Comparison of ENCODE assay signal across 12 cellular contexts in genomic region chr10:43136432-43136831, GRCh38. TPM values are rescaled to one million over a fixed set of nuclear protein-coding genes. Genes with fewer than 3 reads are reported as not detected.
A peak's percentile ranks its signal among the peaks of the same experiment; 100 is the strongest.
DNase-seq lines count a peak whose midpoint lies in the region; ATAC-seq and TF ChIP-seq lines count a peak whose summit lies in the region.
"Had no signal": no experiment of that assay in that cellular context is flagged by ENCODE, and none has a peak within 500 bp of the region (broad histone marks: within the 10 kb centered on the region; RNA-seq: fewer than 3 reads in every experiment).

No MANE protein-coding gene starts in this region.

- peaks cover 3 to 4% of the 10 kb centered on the region in 2 experiments for H3K4me1 ChIP-seq in trophoblast cell (ENCODE audit: control insufficient read depth in 1 of 2, insufficient read depth in 2 of 2, low read length in 2 of 2)

- no peak overlapping the region for H3K18ac ChIP-seq in trophoblast cell (ENCODE audit: low read length)

- no peak overlapping the region for H2BK5ac ChIP-seq in trophoblast cell (ENCODE audit: low read depth, low read length, poor library complexity)

- H3K4me3 Mint-ChIP-seq in activated T-cell treated with anti-CD3 and anti-CD28 coated beads, Interleukin-2, amount 50 U/mL, for 72 hours, result peak overlapping the region; percentile 96 to 97
- H3K4me3 Mint-ChIP-seq in activated B cell treated with CpG ODN at 0.5 μM for 24 hours, result peak overlapping the region; percentile 88
- peak overlapping the region; percentile 12 to 99 for H3K4me3 Mint-ChIP-seq in stimulated activated naive CD8-positive, alpha-beta T cell treated with anti-CD3 and anti-CD28 coated beads, Interleukin-15, amount 100 ng/mL, for 72 hours

- H3K79me1 ChIP-seq in trophoblast cell (ENCODE audit: low read length), result peaks cover 10% of the 10 kb centered on the region

- no peaks in the 10 kb centered on the region for H3K36me3 ChIP-seq in trophoblast cell (ENCODE audit: control insufficient read depth in 1 of 2, insufficient read depth in 2 of 2, low read length in 2 of 2)

- H3K23ac ChIP-seq in trophoblast cell (ENCODE audit: low read length), result no peak overlapping the region

- H4K12ac ChIP-seq in trophoblast cell (ENCODE audit: low read depth, low read length), result no peak overlapping the region

- ATAC-seq in activated T-cell treated with anti-CD3 and anti-CD28 coated beads, Interleukin-2, amount 50 U/mL, for 72 hours (replicated peaks in 1 of 2), result no peak
- ATAC-seq in activated B cell treated with CpG ODN at 0.5 μM for 24 hours (ENCODE audit: low read depth), result no peak
- no peak for ATAC-seq in stimulated activated naive CD8-positive, alpha-beta T cell treated with anti-CD3 and anti-CD28 coated beads, Interleukin-15, amount 100 ng/mL, for 72 hours

- CTCF ChIA-PET in activated B cell treated with CpG ODN at 0.5 μM for 24 hours (lab: Charles Lee) (no interaction called here), GM10248 (lab: Yijun Ruan, JAX) (no interaction called here)

- peaks cover 5% of the 10 kb centered on the region for H3K27me3 Mint-ChIP-seq in activated T-cell treated with anti-CD3 and anti-CD28 coated beads, Interleukin-2, amount 50 U/mL, for 72 hours (ENCODE audit: low read depth)
- H3K27me3 Mint-ChIP-seq in activated B cell treated with CpG ODN at 0.5 μM for 24 hours, result no peaks in the 10 kb centered on the region
- no peaks in the 10 kb centered on the region for H3K27me3 Mint-ChIP-seq in stimulated activated naive CD8-positive, alpha-beta T cell treated with anti-CD3 and anti-CD28 coated beads, Interleukin-15, amount 100 ng/mL, for 72 hours

- no peak overlapping the region for H3K4me3 ChIP-seq in trophoblast cell (ENCODE audit: low read depth, low read length)

- no peak overlapping the region for H4K8ac ChIP-seq in trophoblast cell (ENCODE audit: low read depth, low read length)

- no peaks in the 10 kb centered on the region for H3K9me3 ChIP-seq in trophoblast cell (ENCODE audit: insufficient read depth, low read depth, low read length)

- peaks cover 10% of the 10 kb centered on the region for H3K79me2 ChIP-seq in trophoblast cell (ENCODE audit: control insufficient read depth, insufficient read depth, low read length, poor library complexity)

- TF ChIP-seq CTCF in activated B cell treated with CpG ODN at 0.5 μM for 24 hours (IDR thresholded peaks at IDR 0.05), result no peak
- no peak for TF ChIP-seq CTCF in GM10248 (IDR thresholded peaks at IDR 0.05; ENCODE audit: control extremely low read depth, extremely low read depth, low read depth, missing control alignments)

- no peaks in the 10 kb centered on the region for H3K27me3 ChIP-seq in trophoblast cell (ENCODE audit: insufficient read depth, low read length)

- H3K14ac ChIP-seq in trophoblast cell (ENCODE audit: low read length), result no peak overlapping the region

- no peak overlapping the region for H2BK120ac ChIP-seq in trophoblast cell (ENCODE audit: insufficient read depth, low read length, poor library complexity)

- peaks cover 58% of the 10 kb centered on the region for H3K4me1 Mint-ChIP-seq in activated T-cell treated with anti-CD3 and anti-CD28 coated beads, Interleukin-2, amount 50 U/mL, for 72 hours (ENCODE audit: low read depth)
- H3K4me1 Mint-ChIP-seq in activated B cell treated with CpG ODN at 0.5 μM for 24 hours, result peaks cover 46% of the 10 kb centered on the region
- H3K4me1 Mint-ChIP-seq in stimulated activated naive CD8-positive, alpha-beta T cell treated with anti-CD3 and anti-CD28 coated beads, Interleukin-15, amount 100 ng/mL, for 72 hours, result peaks cover 56% of the 10 kb centered on the region

- no peak overlapping the region for H2AK5ac ChIP-seq in trophoblast cell (ENCODE audit: low read length)

- H2BK12ac ChIP-seq in trophoblast cell (ENCODE audit: low read length), result no peak overlapping the region

- H3K36me3 Mint-ChIP-seq in activated T-cell treated with anti-CD3 and anti-CD28 coated beads, Interleukin-2, amount 50 U/mL, for 72 hours (ENCODE audit: insufficient read depth in 2 of 2), result peaks cover 16 to 23% of the 10 kb centered on the region in 2 donors
- peaks cover 7% of the 10 kb centered on the region for H3K36me3 Mint-ChIP-seq in activated B cell treated with CpG ODN at 0.5 μM for 24 hours (ENCODE audit: low read depth)

- H3K9ac ChIP-seq in trophoblast cell (ENCODE audit: low read length), result no peak overlapping the region
- H3K9ac ChIP-seq: parathyroid adenoma had no signal

- DNase-seq in activated T-cell treated with anti-CD3 and anti-CD28 coated beads, Interleukin-2, amount 50 U/mL, for 72 hours, result no peak
- DNase-seq in activated T-cell treated with anti-CD3 and anti-CD28 coated beads for 4 hours (no peak), activated B cell treated with CpG ODN at 0.5 μM for 24 hours (no peak), iPS-NIHi7 (ENCODE audit: extremely low spot score) (peak; percentile 2), GM10248 (ENCODE audit: extremely low spot score) (no peak), EL (no peak), trophoblast cell (no peak)
- no peak for DNase-seq in stimulated activated naive CD8-positive, alpha-beta T cell treated with anti-CD3 and anti-CD28 coated beads, Interleukin-15, amount 100 ng/mL, for 72 hours
- DNase-seq: NCI-H1694 treated with DMSO at 0.1 percent for 48 hours; NCI-H82; stimulated activated CD4-positive, alpha-beta T cell treated with anti-CD3 and anti-CD28 coated beads, Interleukin-15, amount 100 ng/mL, for 24 hours had no signal

- no peak overlapping the region for H3K4me2 ChIP-seq in trophoblast cell (ENCODE audit: low read length)

- H3K27ac Mint-ChIP-seq in activated T-cell treated with anti-CD3 and anti-CD28 coated beads, Interleukin-2, amount 50 U/mL, for 72 hours, result peak overlapping the region; percentile 98
- H3K27ac Mint-ChIP-seq in activated B cell treated with CpG ODN at 0.5 μM for 24 hours, result peak overlapping the region; percentile 2
- H3K27ac Mint-ChIP-seq in stimulated activated naive CD8-positive, alpha-beta T cell treated with anti-CD3 and anti-CD28 coated beads, Interleukin-15, amount 100 ng/mL, for 72 hours, result peak overlapping the region in 1 of 2 donors; percentile 28

- POLR2A ChIA-PET in activated B cell treated with CpG ODN at 0.5 μM for 24 hours (lab: Charles Lee), result no interaction called here
- POLR2A ChIA-PET in GM10248 (lab: Yijun Ruan, JAX), result no interaction called here

- WGBS in trophoblast cell (ENCODE audit: extremely low coverage, insufficient coverage, insufficient read length), result no CpG with 5 or more reads among the region's 5 CpGs

- H3K9me3 Mint-ChIP-seq in activated T-cell treated with anti-CD3 and anti-CD28 coated beads, Interleukin-2, amount 50 U/mL, for 72 hours, result no peaks in the 10 kb centered on the region
- no peaks in the 10 kb centered on the region for H3K9me3 Mint-ChIP-seq in activated B cell treated with CpG ODN at 0.5 μM for 24 hours
- no peaks in the 10 kb centered on the region for H3K9me3 Mint-ChIP-seq in stimulated activated naive CD8-positive, alpha-beta T cell treated with anti-CD3 and anti-CD28 coated beads, Interleukin-15, amount 100 ng/mL, for 72 hours

- no peak overlapping the region for H2AFZ ChIP-seq in trophoblast cell (ENCODE audit: insufficient read depth, low read length, poor library complexity)

- no peak overlapping the region for H3K4ac ChIP-seq in trophoblast cell (ENCODE audit: low read depth, low read length)

- intact Hi-C loops in activated B cell treated with CpG ODN at 0.5 μM for 24 hours (cut with micrococcal nuclease), result loop anchor here (10.0 kb wide), 1 partner anchor 148 kb away; no protein-coding TSS in a partner anchor

- H4K91ac ChIP-seq in trophoblast cell (ENCODE audit: low read depth, low read length), result no peak overlapping the region

- H3K27ac ChIP-seq in trophoblast cell (ENCODE audit: low read depth, low read length), result no peak overlapping the region
- H3K27ac ChIP-seq: parathyroid adenoma had no signal

RNA-seq across cellular contexts. Expression of gene CSGALNACT2, which starts 1.8 kb away (rescaled TPM):
- total RNA-seq in activated T-cell treated with anti-CD3 and anti-CD28 coated beads, Interleukin-2, amount 50 U/mL, for 72 hours, result 10 to 100 TPM; 51.3 to 55.2 TPM
- total RNA-seq in activated B cell treated with CpG ODN at 0.5 μM for 24 hours, result 15.2 and 17.4 TPM in 2 replicates
- 7.8 and 7.9 TPM in 2 replicates for polyA plus RNA-seq in trophoblast cell (2013)

RNA-seq across cellular contexts. Expression of gene RET, which starts 59.6 kb away (rescaled TPM):
- under 1 TPM; 0.29 to 0.67 TPM for total RNA-seq in activated T-cell treated with anti-CD3 and anti-CD28 coated beads, Interleukin-2, amount 50 U/mL, for 72 hours
- 0.05 TPM in 1 of 2 replicates, not detected in the other for total RNA-seq in activated B cell treated with CpG ODN at 0.5 μM for 24 hours
- polyA plus RNA-seq in trophoblast cell (2013), result 0.03 and 0.04 TPM in 2 replicates
